15 cellular contexts compared by ENCODE assay signal in genomic region chr6:48774276-48774675, GRCh38.
A peak's percentile ranks its signal among the peaks of the same experiment; 100 is the strongest.
DNase-seq lines count a peak whose midpoint lies in the region; ATAC-seq and TF ChIP-seq lines count a peak whose summit lies in the region.
"Had no signal": no experiment of that assay in that cellular context is flagged by ENCODE, and none has a peak within 500 bp of the region (broad histone marks: within the 10 kb centered on the region; RNA-seq: fewer than 3 reads in every experiment).

No MANE protein-coding gene starts in this region.

- H4K91ac ChIP-seq in IMR-90 (ENCODE audit: insufficient read depth, low read depth, low read length): no peak overlapping the region

- no peaks in the 10 kb centered on the region for H3K9me1 ChIP-seq in IMR-90 (ENCODE audit: insufficient read depth, low read length)

- CTCF ChIA-PET in A673 (lab: Charles Lee) (no interaction called here), IMR-90 (lab: Yijun Ruan, JAX) (interaction anchor here (0.7 to 1.6 kb wide), 5 partner anchors 9 to 711 kb away, joined by 3 to 13 read pairs (median 4); no protein-coding TSS in a partner anchor)

- H2BK15ac ChIP-seq in IMR-90 (ENCODE audit: low read depth, low read length): no peak overlapping the region

- no peak for TF ChIP-seq POLR2A in IMR-90 (IDR thresholded peaks at IDR 0.05; ENCODE audit: low read depth, low read length)

- H3K79me2 ChIP-seq in ACC112 (ENCODE audit: control insufficient read depth, insufficient read depth, low read length, unreplicated experiment): no peaks in the 10 kb centered on the region
- no peaks in the 10 kb centered on the region for H3K79me2 ChIP-seq in OCI-LY3 (ENCODE audit: low read length)

- H3K4me1 ChIP-seq in A673 (ENCODE audit: insufficient read depth, low read length, poor library complexity, severe bottlenecking) (peaks cover 15% of the 10 kb centered on the region), ACC112 (ENCODE audit: control insufficient read depth, insufficient read depth, low read length, unreplicated experiment) (peaks cover 14% of the 10 kb centered on the region), IMR-90 (ENCODE audit: control insufficient read depth, insufficient read depth, low read length) (no peaks in the 10 kb centered on the region; the same call in none of the 2 replicates), OCI-LY3 (ENCODE audit: low read length) (peaks cover 39% of the 10 kb centered on the region)
- H3K4me1 ChIP-seq: Caco-2 had no signal

- no peak for TF ChIP-seq RAD21 in IMR-90 (IDR thresholded peaks at IDR 0.05; ENCODE audit: low read length)

- H2AFZ ChIP-seq in ACC112 (ENCODE audit: low read length, unreplicated experiment) (peak overlapping the region; percentile 62), IMR-90 (replicated peaks; ENCODE audit: low read length, poor library complexity) (no peak overlapping the region), OCI-LY3 (ENCODE audit: low read depth, low read length) (0 out of 2 replicates have a peak overlapping the region, but pooled peaks have one; percentile 29)
- H2AFZ ChIP-seq: GM23338 had no signal

- intact Hi-C loops in A673 (cut with micrococcal nuclease; ENCODE audit: unreplicated experiment): no loop called here
- intact Hi-C loops in IMR-90 (cut with micrococcal nuclease): no loop called here

- no peaks in the 10 kb centered on the region for H4K20me1 ChIP-seq in IMR-90 (ENCODE audit: insufficient read depth, low read length)
- H4K20me1 ChIP-seq in OCI-LY3 (ENCODE audit: insufficient read depth, low read length): no peaks in the 10 kb centered on the region

- TF ChIP-seq CTCF in A673 (conservative IDR thresholded peaks at IDR 0.05; ENCODE audit: low read depth, low read length): no peak
- no peak for TF ChIP-seq CTCF in IMR-90 (conservative IDR thresholded peaks at IDR 0.05; ENCODE audit: low read depth, low read length)
- TF ChIP-seq CTCF in OCI-LY3 (IDR thresholded peaks at IDR 0.05; ENCODE audit: low read depth, low read length): no peak

- no peaks in the 10 kb centered on the region for H3K27me3 Mint-ChIP-seq in activated T-cell treated with anti-CD3 and anti-CD28 coated beads, Interleukin-2, amount 50 U/mL, for 4 hours (ENCODE audit: low read depth)
- H3K27me3 Mint-ChIP-seq: CD4-positive, alpha-beta memory T cell had no signal

- POLR2A ChIA-PET in A673 (lab: Charles Lee; ENCODE audit: low non-redundant PET): no interaction called here
- POLR2A ChIA-PET in IMR-90 (lab: Charles Lee; ENCODE audit: unreplicated experiment): no interaction called here

- H3K9ac ChIP-seq in IMR-90 (ENCODE audit: low read depth, low read length): no peak overlapping the region
- peak overlapping the region; percentile 52 for H3K9ac ChIP-seq in OCI-LY3 (ENCODE audit: low read length)

- H2BK5ac ChIP-seq in IMR-90 (ENCODE audit: low read depth, low read length, poor library complexity, severe bottlenecking): no peak overlapping the region

- H3K56ac ChIP-seq in IMR-90 (ENCODE audit: extremely low read depth, insufficient read depth, low read length): no peak overlapping the region

- H3K27me3 ChIP-seq in A673 (replicated peaks; ENCODE audit: insufficient read depth, low read depth, low read length, poor library complexity) (no peaks in the 10 kb centered on the region), ACC112 (ENCODE audit: insufficient read depth, low read length) (no peaks in the 10 kb centered on the region), IMR-90 (ENCODE audit: control insufficient read depth, insufficient read depth, low read length) (no peaks in the 10 kb centered on the region), OCI-LY3 (ENCODE audit: low read depth, low read length) (no peaks in the 10 kb centered on the region)

- H3K27ac ChIP-seq in A673 (ENCODE audit: low read depth, low read length, poor library complexity, severe bottlenecking) (no peak overlapping the region), ACC112 (ENCODE audit: low read depth, low read length) (no peak overlapping the region), IMR-90 (ENCODE audit: insufficient read depth, low read length) (no peak overlapping the region), OCI-LY3 (ENCODE audit: low read length) (peak overlapping the region; percentile 91)

- DNase-seq in A673 (ENCODE audit: low spot score) (peak; percentile 9), IMR-90 (no peak)
- no peak for DNase-seq in activated T-cell treated with anti-CD3 and anti-CD28 coated beads, Interleukin-2, amount 50 U/mL, for 4 hours
- DNase-seq: C1 segment of cervical spinal cord; Caco-2; CD4-positive, alpha-beta memory T cell; DMS153; DND-41; H9; HFFc6 had no signal

- no peak for ATAC-seq in IMR-90 (ENCODE audit: low read depth)
- ATAC-seq in GM18517 (IDR thresholded peaks at IDR 0.05; ENCODE audit: unreplicated experiment): no peak
- ATAC-seq in HG03571 (IDR thresholded peaks at IDR 0.05; ENCODE audit: unreplicated experiment): no peak
- no peak for ATAC-seq in activated T-cell treated with anti-CD3 and anti-CD28 coated beads, Interleukin-2, amount 50 U/mL, for 4 hours
- ATAC-seq: GM23338 had no signal

- WGBS in IMR-90 (ENCODE audit: extremely low coverage in 2 of 2, insufficient read length in 1 of 2), 2 experiments: no CpG with 5 or more reads among the region's 1 CpG

- H3K4me3 Mint-ChIP-seq in activated T-cell treated with anti-CD3 and anti-CD28 coated beads, Interleukin-2, amount 50 U/mL, for 4 hours: no peak overlapping the region
- H3K4me3 Mint-ChIP-seq: CD4-positive, alpha-beta memory T cell; GM23338; H9; HFFc6 had no signal

- no peak overlapping the region for H2AK5ac ChIP-seq in IMR-90 (ENCODE audit: low read depth, low read length)

- H3K79me1 ChIP-seq in IMR-90 (ENCODE audit: low read depth in 1 of 2, low read length in 2 of 2): no peaks in the 10 kb centered on the region

- no peak overlapping the region for H3K23ac ChIP-seq in IMR-90 (ENCODE audit: low read depth, low read length)

- H2BK120ac ChIP-seq in IMR-90 (ENCODE audit: low read depth, low read length): no peak overlapping the region

- H3K9me3 ChIP-seq in A673 (ENCODE audit: low read depth, low read length, poor library complexity, severe bottlenecking) (no peaks in the 10 kb centered on the region), IMR-90 (ENCODE audit: control insufficient read depth, insufficient read depth, low read length) (no peaks in the 10 kb centered on the region), OCI-LY3 (ENCODE audit: insufficient read depth, low read length) (no peaks in the 10 kb centered on the region)
- H3K9me3 ChIP-seq: Caco-2 had no signal

- H3K36me3 ChIP-seq in A673 (ENCODE audit: insufficient read depth, low read length, poor library complexity, severe bottlenecking) (no peaks in the 10 kb centered on the region), ACC112 (ENCODE audit: insufficient read depth, low read length) (no peaks in the 10 kb centered on the region), IMR-90 (ENCODE audit: control insufficient read depth, insufficient read depth, low read length) (no peaks in the 10 kb centered on the region), OCI-LY3 (replicated peaks; ENCODE audit: low read depth, low read length) (peaks cover 31% of the 10 kb centered on the region)

- H3K36me3 Mint-ChIP-seq in activated T-cell treated with anti-CD3 and anti-CD28 coated beads, Interleukin-2, amount 50 U/mL, for 4 hours (ENCODE audit: insufficient read depth): no peaks in the 10 kb centered on the region
- H3K36me3 Mint-ChIP-seq: CD4-positive, alpha-beta memory T cell had no signal

- H2BK20ac ChIP-seq in IMR-90 (ENCODE audit: low read depth, low read length): no peak overlapping the region

- H3K18ac ChIP-seq in IMR-90 (ENCODE audit: low read depth, low read length): no peak overlapping the region

- BruUV-seq in A673 (replicated peaks; lab: Mats Ljungman, UMichigan) (no TSS peak), IMR-90 (replicated peaks; lab: Mats Ljungman, UMichigan) (no TSS peak)

- dilution Hi-C loops in IMR-90 (cut with HindIII; ENCODE audit: low sequenced_read_pairs, unreplicated experiment): no loop called here

- H3K4me3 ChIP-seq in A673 (ENCODE audit: low read depth, low read length, poor library complexity, severe bottlenecking): no peak overlapping the region
- no peak overlapping the region for H3K4me3 ChIP-seq in ACC112 (ENCODE audit: low read depth, low read length)
- H3K4me3 ChIP-seq in IMR-90 (ENCODE audit: insufficient read depth, low read depth, low read length): no peak overlapping the region
- H3K4me3 ChIP-seq in OCI-LY3 (ENCODE audit: low read length): 0 out of 2 replicates have a peak overlapping the region, but pooled peaks have one; percentile 15
- H3K4me3 ChIP-seq: GM23338 had no signal

- H4K5ac ChIP-seq in IMR-90 (ENCODE audit: low read depth, low read length): no peak overlapping the region

- H3K9me3 Mint-ChIP-seq in activated T-cell treated with anti-CD3 and anti-CD28 coated beads, Interleukin-2, amount 50 U/mL, for 4 hours: no peaks in the 10 kb centered on the region
- H3K9me3 Mint-ChIP-seq: GM23338, H9, HFFc6 had no signal

- no peak overlapping the region for H3K14ac ChIP-seq in IMR-90 (replicated peaks; ENCODE audit: low read depth, low read length)

- no peak overlapping the region for H2AK9ac ChIP-seq in IMR-90 (replicated peaks; ENCODE audit: low read depth, low read length, poor library complexity)

- H4K8ac ChIP-seq in IMR-90 (ENCODE audit: low read depth in 2 of 2, low read length in 2 of 2): no peak overlapping the region

- H3K4me2 ChIP-seq in IMR-90 (ENCODE audit: low read depth, low read length): no peak overlapping the region
- peak overlapping the region; percentile 51 for H3K4me2 ChIP-seq in OCI-LY3 (ENCODE audit: low read length)
- H3K4me2 ChIP-seq: GM23338 had no signal

- in situ Hi-C loops in IMR-90 (cut with MboI; ENCODE audit: low sequenced_read_pairs): loop anchor here (25.0 kb wide), 1 partner anchor 638 kb away; no protein-coding TSS in a partner anchor

- H3K4ac ChIP-seq in IMR-90 (ENCODE audit: low read depth, low read length): no peak overlapping the region

- H3K4me1 Mint-ChIP-seq in activated T-cell treated with anti-CD3 and anti-CD28 coated beads, Interleukin-2, amount 50 U/mL, for 4 hours (ENCODE audit: low read depth): no peaks in the 10 kb centered on the region
- H3K4me1 Mint-ChIP-seq: CD4-positive, alpha-beta memory T cell; H9 had no signal

TF ChIP-seq in IMR-90, 13 proteins besides CTCF, POLR2A, EP300 and RAD21:
- TF ChIP-seq MAFK (IDR thresholded peaks at IDR 0.05; ENCODE audit: low read depth, low read length) (peak; percentile 48), USF2 (IDR thresholded peaks at IDR 0.05; ENCODE audit: low read depth, low read length) (no peak)
